In the genomic region with DNA sequence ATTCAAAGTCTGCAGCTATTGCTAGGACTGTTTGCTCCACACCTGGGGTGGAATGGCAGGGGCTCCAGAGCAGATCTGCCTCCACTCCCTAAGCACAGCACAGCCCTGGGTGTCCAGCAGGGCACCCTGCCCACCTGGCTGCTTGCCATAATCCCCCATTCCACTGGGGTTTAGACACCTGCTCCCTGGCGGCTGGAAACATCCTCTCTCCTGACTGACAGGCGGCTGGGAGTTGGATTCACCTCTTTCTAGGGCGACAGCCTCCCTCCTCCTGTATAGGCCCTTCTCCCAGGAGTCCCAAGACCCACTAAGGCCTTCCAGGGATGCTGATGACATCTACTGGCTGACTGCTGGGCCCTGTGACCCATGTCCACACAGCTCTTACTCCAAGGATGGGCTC, we compare ENCODE assay signal across 1 cellular context.
TF ChIP-seq lines count a peak whose summit lies in the region.

No MANE protein-coding gene starts in this region.

TF ChIP-seq in H1, 55 proteins besides CTCF, POLR2A, EP300 and RAD21:
- no peak for TF ChIP-seq SIRT6 (IDR thresholded peaks at IDR 0.05; ENCODE audit: low read length)
- TF ChIP-seq KDM1A (IDR thresholded peaks at IDR 0.05; ENCODE audit: borderline replicate concordance, low read length) = no peak
- no peak for TF ChIP-seq HDAC6 (IDR thresholded peaks at IDR 0.05; ENCODE audit: low read depth, low read length)
- TF ChIP-seq SP4 (IDR thresholded peaks at IDR 0.05; ENCODE audit: low read length) = no peak
- no peak for TF ChIP-seq KDM4A (IDR thresholded peaks at IDR 0.05; ENCODE audit: low read depth, low read length, severe bottlenecking)
- TF ChIP-seq SIN3A (conservative IDR thresholded peaks at IDR 0.05 in 1 of 2, IDR thresholded peaks at IDR 0.05 in 1 of 2; ENCODE audit: low read depth in 1 of 2, low read length in 2 of 2) = no peak
- TF ChIP-seq SP2 (IDR thresholded peaks at IDR 0.05; ENCODE audit: low read length) = no peak
- TF ChIP-seq SRF (IDR thresholded peaks at IDR 0.05; ENCODE audit: low read depth, low read length) = no peak
- TF ChIP-seq POU5F1 (IDR thresholded peaks at IDR 0.05; ENCODE audit: low read depth, low read length) = no peak
